1 cellular context compared by ENCODE assay signal in the genomic region with DNA sequence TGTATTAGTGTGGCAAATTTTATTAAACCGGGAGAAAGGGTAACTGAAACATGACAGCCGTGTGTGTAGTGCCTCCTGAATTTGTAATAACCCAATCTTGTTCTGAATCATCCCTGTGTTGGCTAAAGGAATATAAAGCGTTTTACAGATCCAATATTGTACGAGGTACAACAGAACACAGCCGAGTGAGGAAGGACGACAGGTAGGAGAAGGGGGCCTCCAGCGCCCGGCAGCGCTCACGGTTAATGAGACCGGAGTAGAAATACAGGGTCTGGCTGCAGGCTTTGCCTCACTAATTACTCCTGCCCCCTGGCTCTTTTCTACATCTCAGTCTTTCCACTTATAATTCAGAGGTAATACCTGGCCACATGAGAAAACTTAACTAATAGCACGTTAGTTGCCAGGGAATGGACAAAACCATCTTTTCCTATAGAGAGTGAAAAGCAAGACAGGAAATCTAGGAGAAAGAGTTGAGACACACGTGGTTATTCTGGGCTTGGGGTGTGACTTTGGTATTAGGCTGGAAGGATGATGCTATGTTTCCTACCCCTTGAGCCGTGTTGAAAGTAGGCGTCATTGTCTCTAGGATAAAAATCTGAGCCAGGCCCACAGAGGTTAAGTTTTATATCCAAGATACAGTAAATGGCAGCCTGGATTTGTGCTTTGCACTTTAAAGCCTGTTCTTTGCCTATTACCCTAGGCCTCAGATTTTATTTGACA.
TF ChIP-seq lines count a peak whose summit lies in the region.

No MANE protein-coding gene starts in this region.

TF ChIP-seq in IMR-90, 13 proteins besides CTCF, POLR2A, EP300 and RAD21 (continued from another document):
- TF ChIP-seq, protein P1, sequence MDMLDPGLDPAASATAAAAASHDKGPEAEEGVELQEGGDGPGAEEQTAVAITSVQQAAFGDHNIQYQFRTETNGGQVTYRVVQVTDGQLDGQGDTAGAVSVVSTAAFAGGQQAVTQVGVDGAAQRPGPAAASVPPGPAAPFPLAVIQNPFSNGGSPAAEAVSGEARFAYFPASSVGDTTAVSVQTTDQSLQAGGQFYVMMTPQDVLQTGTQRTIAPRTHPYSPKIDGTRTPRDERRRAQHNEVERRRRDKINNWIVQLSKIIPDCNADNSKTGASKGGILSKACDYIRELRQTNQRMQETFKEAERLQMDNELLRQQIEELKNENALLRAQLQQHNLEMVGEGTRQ (IDR thresholded peaks at IDR 0.05; ENCODE audit: low read depth, low read length), result no peak
- TF ChIP-seq SMC3 (IDR thresholded peaks at IDR 0.05; ENCODE audit: low read depth, low read length), result no peak
- no peak for TF ChIP-seq CEBPB (IDR thresholded peaks at IDR 0.05; ENCODE audit: low read depth, low read length)
- no peak for TF ChIP-seq MXI1 (IDR thresholded peaks at IDR 0.05; ENCODE audit: borderline replicate concordance, low read depth, low read length)
- no peak for TF ChIP-seq MAFK (IDR thresholded peaks at IDR 0.05; ENCODE audit: low read depth, low read length)
- TF ChIP-seq NFE2L2 (IDR thresholded peaks at IDR 0.05; ENCODE audit: low read depth, low read length), result no peak
- TF ChIP-seq, protein P2, sequence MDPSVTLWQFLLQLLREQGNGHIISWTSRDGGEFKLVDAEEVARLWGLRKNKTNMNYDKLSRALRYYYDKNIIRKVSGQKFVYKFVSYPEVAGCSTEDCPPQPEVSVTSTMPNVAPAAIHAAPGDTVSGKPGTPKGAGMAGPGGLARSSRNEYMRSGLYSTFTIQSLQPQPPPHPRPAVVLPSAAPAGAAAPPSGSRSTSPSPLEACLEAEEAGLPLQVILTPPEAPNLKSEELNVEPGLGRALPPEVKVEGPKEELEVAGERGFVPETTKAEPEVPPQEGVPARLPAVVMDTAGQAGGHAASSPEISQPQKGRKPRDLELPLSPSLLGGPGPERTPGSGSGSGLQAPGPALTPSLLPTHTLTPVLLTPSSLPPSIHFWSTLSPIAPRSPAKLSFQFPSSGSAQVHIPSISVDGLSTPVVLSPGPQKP (IDR thresholded peaks at IDR 0.05; ENCODE audit: borderline replicate concordance, low read depth, low read length), result no peak
- no peak for TF ChIP-seq RFX5 (IDR thresholded peaks at IDR 0.05; ENCODE audit: low read depth, low read length)
- no peak for TF ChIP-seq FOS (IDR thresholded peaks at IDR 0.05; ENCODE audit: low read depth, low read length)
- TF ChIP-seq CHD1 (IDR thresholded peaks at IDR 0.05; ENCODE audit: low read depth, low read length), result no peak
